In the genomic region with DNA sequence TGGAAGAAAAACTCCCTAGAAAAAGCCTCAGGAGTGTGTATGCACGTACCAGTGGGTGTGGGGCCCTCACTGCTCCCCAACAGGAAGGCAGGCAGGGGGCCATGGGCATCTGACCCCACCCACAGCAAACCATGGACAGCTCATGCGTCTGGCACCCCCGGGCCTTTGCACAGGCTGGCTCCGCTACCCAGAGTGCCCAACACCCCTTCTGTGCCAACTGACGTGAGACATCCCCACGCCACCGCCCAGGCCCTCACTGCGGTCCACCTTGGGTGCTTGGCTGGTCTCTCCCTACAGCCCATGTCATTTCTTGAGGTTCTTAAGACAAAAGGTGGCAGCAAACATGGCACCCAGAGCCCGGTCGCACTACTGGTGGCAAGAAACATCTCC, we compare ENCODE assay signal across 22 cellular contexts.
"Had no signal": no experiment of that assay in that cellular context is flagged by ENCODE, and none has a peak within 500 bp of the region (broad histone marks: within the 10 kb centered on the region; RNA-seq: fewer than 3 reads in every experiment).

No MANE protein-coding gene starts in this region.

- H3K27me3 ChIP-seq: left lung, tibial nerve had no signal

- ATAC-seq: activated T-cell treated with anti-CD3 and anti-CD28 coated beads, Interleukin-2, amount 50 U/mL, for 4 hours; left lung; natural killer cell had no signal

- FAIRE-seq: keratinocyte had no signal

- H3K4me3 ChIP-seq: left lung, tibial nerve had no signal

- H3K27me3 Mint-ChIP-seq: activated B cell treated with CpG ODN at 0.5 μM for 24 hours; activated naive CD8-positive, alpha-beta T cell; dendritic cell treated with granulocyte-macrophage colony-stimulating factor and Interleukin-4, amounts not matched to agents 40 ng/mL and 50 ng/mL, for 4 days; progenitor cell of endocrine pancreas; stimulated activated naive CD8-positive, alpha-beta T cell treated with anti-CD3 and anti-CD28 coated beads, Interleukin-15, Interleukin-2, amounts not matched to agents 100 ng/mL and 50 ng/mL, for 24 hours had no signal

- DNase-seq: activated B cell treated with CpG ODN at 0.5 μM for 24 hours; activated CD4-positive, alpha-beta T cell treated with anti-CD3 and anti-CD28 coated beads for 4 hours; activated CD4-positive, alpha-beta T cell treated with anti-CD3 and anti-CD28 coated beads, Interleukin-2, amount 50 U/mL, for 48 hours; activated CD8-positive, alpha-beta memory T cell treated with anti-CD3 and anti-CD28 coated beads, Interleukin-2, amount 50 U/mL, for 48 hours; activated naive CD4-positive, alpha-beta T cell; activated T-cell treated with anti-CD3 and anti-CD28 coated beads, Interleukin-2, amount 50 U/mL, for 4 hours; effector CD8-positive, alpha-beta T cell; erythroblast; mammary epithelial cell; midbrain; natural killer cell; retina; stimulated activated CD4-positive, alpha-beta T cell treated with anti-CD3 and anti-CD28 coated beads, Interleukin-4, amount 100 ng/mL, for 4 hours had no signal

- H3K27ac Mint-ChIP-seq: activated naive CD8-positive, alpha-beta T cell; activated T-helper 2 cell treated with anti-CD3 and anti-CD28 coated beads, Interferon-gamma antibody, Interleukin-2, Interleukin-4, amounts not matched to agents 10 μg/mL and 5 μg/mL and 100 μg/mL, durations not matched to agents 14 hours and 24 hours and 36 hours; dendritic cell treated with granulocyte-macrophage colony-stimulating factor and Interleukin-4, amounts not matched to agents 40 ng/mL and 50 ng/mL, for 4 days; natural killer cell; progenitor cell of endocrine pancreas; stimulated activated naive CD8-positive, alpha-beta T cell treated with anti-CD3 and anti-CD28 coated beads, Interleukin-15, Interleukin-2, amounts not matched to agents 100 ng/mL and 50 ng/mL, for 24 hours; T-helper 1 cell treated with Interleukin-12 subunit alpha and Interleukin-12 subunit beta and Interleukin-4 antibody, amounts not matched to agents 30 μg/mL and 1 μg/mL, for 36 hours had no signal

- H3K27ac ChIP-seq: left lung had no signal

- H3K36me3 Mint-ChIP-seq: natural killer cell had no signal

- H3K4me3 Mint-ChIP-seq: activated B cell treated with CpG ODN at 0.5 μM for 24 hours; activated naive CD8-positive, alpha-beta T cell; activated T-cell treated with anti-CD3 and anti-CD28 coated beads, Interleukin-2, amount 50 U/mL, for 4 hours; dendritic cell treated with granulocyte-macrophage colony-stimulating factor and Interleukin-4, amounts not matched to agents 40 ng/mL and 50 ng/mL, for 4 days; natural killer cell; stimulated activated naive CD8-positive, alpha-beta T cell treated with anti-CD3 and anti-CD28 coated beads, Interleukin-15, Interleukin-2, amounts not matched to agents 100 ng/mL and 50 ng/mL, for 24 hours; T-helper 1 cell treated with Interleukin-12 subunit alpha and Interleukin-12 subunit beta and Interleukin-4 antibody, amounts not matched to agents 30 μg/mL and 1 μg/mL, for 36 hours had no signal
